ENCODE assay signal across 10 cellular contexts in genomic region chr5:172870261-172870806, GRCh38. TPM values are rescaled to one million over a fixed set of nuclear protein-coding genes. Genes with fewer than 3 reads are reported as not detected.
A peak's percentile ranks its signal among the peaks of the same experiment; 100 is the strongest.
DNase-seq lines count a peak whose midpoint lies in the region; ATAC-seq and TF ChIP-seq lines count a peak whose summit lies in the region.
"Had no signal": no experiment of that assay in that cellular context is flagged by ENCODE, and none has a peak within 500 bp of the region (broad histone marks: within the 10 kb centered on the region; RNA-seq: fewer than 3 reads in every experiment).

No MANE protein-coding gene starts in this region.

- H3K4me3 ChIP-seq in left ventricle myocardium inferior (no peak overlapping the region), skeletal muscle satellite cell (ENCODE audit: low read length) (no peak overlapping the region)

- H3K9me3 ChIP-seq in left ventricle myocardium inferior (replicated peaks) (no peaks in the 10 kb centered on the region), skeletal muscle satellite cell (replicated peaks; ENCODE audit: low read length) (no peaks in the 10 kb centered on the region)

- ATAC-seq in HG03342 (IDR thresholded peaks at IDR 0.05; ENCODE audit: unreplicated experiment), result no peak
- ATAC-seq: activated T-helper 17 cell treated with anti-CD3 and anti-CD28 coated beads, Interleukin-2, amount 50 U/mL, for 72 hours had no signal

- peak overlapping the region; percentile 92 for H3K9ac ChIP-seq in skeletal muscle satellite cell (ENCODE audit: low read depth, low read length)

- no peak for TF ChIP-seq CTCF in left ventricle myocardium inferior (IDR thresholded peaks at IDR 0.05; ENCODE audit: borderline replicate concordance)

- H3K27ac ChIP-seq in left ventricle myocardium inferior (replicated peaks), result peak overlapping the region; percentile 95

- peaks cover 100% of the 10 kb centered on the region for H3K4me1 ChIP-seq in left ventricle myocardium inferior
- peaks cover 82% of the 10 kb centered on the region for H3K4me1 ChIP-seq in skeletal muscle satellite cell (ENCODE audit: control insufficient read depth, insufficient read depth, low read length)

- H3K4me2 ChIP-seq in skeletal muscle satellite cell (ENCODE audit: low read length), result peak overlapping the region; percentile 78

- peak; percentile 75 for DNase-seq in GM04503 (ENCODE audit: low read depth)
- peak; percentile 87 for DNase-seq in amniotic stem cell (lab: John Stamatoyannopoulos, UW)
- no peak for DNase-seq in left ventricle myocardium inferior
- no peak for DNase-seq in midbrain (lab: John Stamatoyannopoulos, UW)
- DNase-seq in stimulated activated CD4-positive, alpha-beta T cell treated with anti-CD3 and anti-CD28 coated beads, Interleukin-1b, Interleukin-23, amount 100 ng/mL, for 48 hours, result no peak
- no peak for DNase-seq in NCI-H2227 treated with DMSO at 0.1 percent for 48 hours (lab: John Stamatoyannopoulos, UW)
- DNase-seq: mesendoderm had no signal

- intact Hi-C loops in left ventricle myocardium inferior (cut with micrococcal nuclease), result no loop called here

- H3K36me3 ChIP-seq in left ventricle myocardium inferior (no peaks in the 10 kb centered on the region), skeletal muscle satellite cell (ENCODE audit: insufficient read depth, low read length) (peaks cover 14% of the 10 kb centered on the region)

- H3K27me3 ChIP-seq in left ventricle myocardium inferior (ENCODE audit: low read depth) (no peaks in the 10 kb centered on the region), skeletal muscle satellite cell (ENCODE audit: control insufficient read depth, insufficient read depth, low read length) (no peaks in the 10 kb centered on the region)

RNA-seq across cellular contexts. Expression of gene ERGIC1, which starts 36.3 kb away (rescaled TPM):
- 79.4 TPM for total RNA-seq in left ventricle myocardium inferior
- 162 and 224 TPM in 2 replicates for total RNA-seq in skeletal muscle satellite cell (2012; rRNA removed)

Comparison
In these comparisons a context has a peak if more than half of its experiments do, and no peak if none do; other contexts are left out.
1. DNase-seq: peak in GM04503 (single experiment) and amniotic stem cell (single experiment); none in left ventricle myocardium inferior (single experiment), midbrain (single experiment), stimulated activated CD4-positive, alpha-beta T cell treated with anti-CD3 and anti-CD28 coated beads, Interleukin-1b, Interleukin-23, amount 100 ng/mL, for 48 hours (single experiment) and NCI-H2227 treated with DMSO at 0.1 percent for 48 hours (single experiment).